In the genomic region with DNA sequence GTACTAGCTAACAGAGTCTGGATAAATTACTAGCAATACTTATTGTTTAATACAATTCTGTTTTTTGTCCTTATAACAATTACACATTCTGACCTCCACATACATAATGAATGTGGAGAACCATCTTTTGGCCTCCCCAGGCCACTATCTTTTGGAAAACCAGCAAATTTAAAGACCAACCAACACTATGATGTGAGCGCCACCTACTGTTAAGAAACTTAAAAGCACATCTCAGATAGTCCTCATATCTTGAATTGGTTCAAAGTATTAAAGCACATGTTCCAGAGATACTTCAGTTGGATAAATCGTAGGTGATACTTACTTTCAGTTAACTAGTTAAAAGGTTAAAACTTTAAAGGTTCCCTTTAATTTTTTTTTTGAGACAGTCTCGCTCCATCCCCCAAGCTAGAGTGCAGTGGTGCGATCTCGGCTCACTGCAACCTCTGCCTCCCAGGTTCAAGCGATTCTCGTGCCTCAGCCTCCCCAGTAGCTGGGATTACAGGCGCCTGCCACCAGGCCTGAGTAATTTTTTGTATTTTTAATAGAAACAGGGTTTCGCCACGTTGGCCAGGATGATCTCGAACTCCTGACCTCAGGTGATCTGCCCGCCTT, we compare ENCODE assay signal across 8 cellular contexts. TPM values are rescaled to one million over a fixed set of nuclear protein-coding genes. Genes with fewer than 3 reads are reported as not detected.
DNase-seq lines count a peak whose midpoint lies in the region; ATAC-seq, FAIRE-seq and TF ChIP-seq lines count a peak whose summit lies in the region.

No MANE protein-coding gene starts in this region.

- H3K4me1 ChIP-seq in right cardiac atrium (ENCODE audit: control insufficient read depth, insufficient read depth, low read length), result no peaks in the 10 kb centered on the region
- no peaks in the 10 kb centered on the region for H3K4me1 ChIP-seq in small intestine (ENCODE audit: control insufficient read depth in 2 of 2, insufficient read depth in 1 of 2, low read depth in 1 of 2, low read length in 1 of 2)

- POLR2A ChIA-PET in activated CD8-positive, alpha-beta T cell treated with anti-CD3 and anti-CD28 coated beads for 36 hours (lab: Charles Lee), result no interaction called here

- intact Hi-C loops in Calu3 (cut with micrococcal nuclease; ENCODE audit: unreplicated experiment) (loop anchor here (1.0 to 5.0 kb wide), 2 partner anchors 110 to 232 kb away; no protein-coding TSS in a partner anchor), right cardiac atrium (cut with DNase I) (loop anchor here (2.0 to 5.0 kb wide), 2 partner anchors 230 to 233 kb away; no protein-coding TSS in a partner anchor)
- intact Hi-C loops in activated CD8-positive, alpha-beta T cell treated with anti-CD3 and anti-CD28 coated beads for 36 hours (cut with micrococcal nuclease), result loop anchor here (1.0 kb wide), 1 partner anchor 232 kb away; no protein-coding TSS in a partner anchor

- no peaks in the 10 kb centered on the region for H3K4me1 Mint-ChIP-seq in Calu3 (ENCODE audit: low read depth, unreplicated experiment)
- no peaks in the 10 kb centered on the region for H3K4me1 Mint-ChIP-seq in activated CD8-positive, alpha-beta T cell treated with anti-CD3 and anti-CD28 coated beads for 36 hours (ENCODE audit: low read depth)

- H3K36me3 Mint-ChIP-seq in Calu3 (ENCODE audit: insufficient read depth, unreplicated experiment), result no peaks in the 10 kb centered on the region
- no peaks in the 10 kb centered on the region for H3K36me3 Mint-ChIP-seq in activated CD8-positive, alpha-beta T cell treated with anti-CD3 and anti-CD28 coated beads for 36 hours (ENCODE audit: low read depth)

- DNase-seq in Calu3 (peak; percentile 35), H4 (ENCODE audit: low spot score) (peak; percentile 62), NCI-H2107 (lab: John Stamatoyannopoulos, UW) (peak; percentile 51), right cardiac atrium (no peak), small intestine (peak; percentile 59)
- peak; percentile 12 for DNase-seq in activated CD8-positive, alpha-beta T cell treated with anti-CD3 and anti-CD28 coated beads for 36 hours

- H3K27me3 Mint-ChIP-seq in Calu3 (ENCODE audit: unreplicated experiment), result peaks cover 32% of the 10 kb centered on the region
- H3K27me3 Mint-ChIP-seq in activated CD8-positive, alpha-beta T cell treated with anti-CD3 and anti-CD28 coated beads for 36 hours, result no peaks in the 10 kb centered on the region

- H3K9me3 Mint-ChIP-seq in Calu3 (ENCODE audit: low read depth, unreplicated experiment), result no peaks in the 10 kb centered on the region
- H3K9me3 Mint-ChIP-seq in activated CD8-positive, alpha-beta T cell treated with anti-CD3 and anti-CD28 coated beads for 36 hours, result no peaks in the 10 kb centered on the region

- H3K4me3 ChIP-seq in right cardiac atrium (ENCODE audit: low read length), result no peak overlapping the region
- H3K4me3 ChIP-seq in small intestine (ENCODE audit: low read depth in 1 of 2, low read length in 2 of 2), result no peak overlapping the region

- peak; percentile 51 for TF ChIP-seq CTCF in Calu3 (IDR thresholded peaks at IDR 0.05; ENCODE audit: unreplicated experiment)
- TF ChIP-seq CTCF in activated CD8-positive, alpha-beta T cell treated with anti-CD3 and anti-CD28 coated beads for 36 hours (IDR thresholded peaks at IDR 0.05), result peak; percentile 88

- H3K27me3 ChIP-seq in right cardiac atrium (ENCODE audit: control insufficient read depth, insufficient read depth) (no peaks in the 10 kb centered on the region), small intestine (ENCODE audit: control insufficient read depth in 2 of 2, insufficient read depth in 2 of 2, low read length in 2 of 2) (no peaks in the 10 kb centered on the region)

- 70% methylated on average over 12 of the region's 12 CpGs for WGBS in right cardiac atrium
- WGBS in small intestine, 3 donors, result 65 to 67% (median 66%) methylated on average over 12 of the region's 12 CpGs

- H3K9me3 ChIP-seq in right cardiac atrium (ENCODE audit: control insufficient read depth, low read length) (no peaks in the 10 kb centered on the region), small intestine (ENCODE audit: control insufficient read depth, low read depth) (no peaks in the 10 kb centered on the region)

- BruUV-seq in Calu3 (replicated peaks; lab: Mats Ljungman, UMichigan), result no TSS peak

- H3K4me3 Mint-ChIP-seq in Calu3 (ENCODE audit: low read depth, unreplicated experiment), result no peak overlapping the region
- H3K4me3 Mint-ChIP-seq in activated CD8-positive, alpha-beta T cell treated with anti-CD3 and anti-CD28 coated beads for 36 hours, result no peak overlapping the region

- CTCF ChIA-PET in Calu3 (lab: Charles Lee), result interaction anchor here (2.9 kb wide), 1 partner anchor 232 kb away, joined by 21 read pairs; no protein-coding TSS in a partner anchor
- CTCF ChIA-PET in activated CD8-positive, alpha-beta T cell treated with anti-CD3 and anti-CD28 coated beads for 36 hours (lab: Charles Lee), result interaction anchor here (0.7 to 13.4 kb wide), 14 partner anchors 9 to 276 kb away, joined by 3 to 105 read pairs (median 3); no protein-coding TSS in a partner anchor

- peak; percentile 55 for ATAC-seq in activated CD8-positive, alpha-beta T cell treated with anti-CD3 and anti-CD28 coated beads for 36 hours
- peak; percentile 41 to 45 for ATAC-seq in right cardiac atrium
- no peak for ATAC-seq in HG03457 (IDR thresholded peaks at IDR 0.05; ENCODE audit: unreplicated experiment)
- ATAC-seq in GM21381 (IDR thresholded peaks at IDR 0.05; ENCODE audit: unreplicated experiment), result no peak

- no peaks in the 10 kb centered on the region for H3K36me3 ChIP-seq in small intestine (ENCODE audit: control insufficient read depth in 2 of 2, insufficient read depth in 2 of 2, low read length in 2 of 2)

- H3K27ac ChIP-seq in right cardiac atrium (ENCODE audit: low read length) (no peak overlapping the region), small intestine (ENCODE audit: low read depth in 1 of 2, low read length in 1 of 2) (no peak overlapping the region)

- FAIRE-seq in small intestine (lab: Jason Lieb, UNC), result no peak

- no peak overlapping the region for H3K27ac Mint-ChIP-seq in Calu3 (ENCODE audit: unreplicated experiment)
- H3K27ac Mint-ChIP-seq in activated CD8-positive, alpha-beta T cell treated with anti-CD3 and anti-CD28 coated beads for 36 hours, result no peak overlapping the region

RNA-seq across cellular contexts. Expression of gene USP1, which starts 29.3 kb away (rescaled TPM):
- total RNA-seq in Calu3 (2022) (44.7 and 49.8 TPM in 2 replicates), right cardiac atrium (10 to 100 TPM; 16.7 to 17.8 (median 17.1) TPM)
- total RNA-seq in H4 (2014; rRNA removed; shearing (Covaris generic)), result 55.4 and 63.2 TPM in 2 replicates
- 10 to 100 TPM; 67.3 to 68.1 TPM for total RNA-seq in activated CD8-positive, alpha-beta T cell treated with anti-CD3 and anti-CD28 coated beads for 36 hours
- polyA plus RNA-seq in right cardiac atrium (7.3 TPM), small intestine (10 to 100 TPM; 12.3 to 22.5 (median 14.9) TPM)

Comparison
In these comparisons a context has a peak if more than half of its experiments do, and no peak if none do; other contexts are left out.
1. DNase-seq: peak in Calu3 (single experiment), H4 (single experiment), NCI-H2107 (single experiment), activated CD8-positive, alpha-beta T cell treated with anti-CD3 and anti-CD28 coated beads for 36 hours (single experiment) and small intestine (single experiment); none in right cardiac atrium (0 of 3).
2. ATAC-seq: peak in activated CD8-positive, alpha-beta T cell treated with anti-CD3 and anti-CD28 coated beads for 36 hours (single experiment) and right cardiac atrium (2 of 2); none in HG03457 (single experiment) and GM21381 (single experiment).